Comparison of ENCODE assay signal across 8 cellular contexts in genomic region chr11:7098235-7098832, GRCh38. TPM values are rescaled to one million over a fixed set of nuclear protein-coding genes. Genes with fewer than 3 reads are reported as not detected.
A peak's percentile ranks its signal among the peaks of the same experiment; 100 is the strongest.
DNase-seq lines count a peak whose midpoint lies in the region; ATAC-seq, FAIRE-seq and TF ChIP-seq lines count a peak whose summit lies in the region.

No MANE protein-coding gene starts in this region.

- no peaks in the 10 kb centered on the region for H3K36me3 ChIP-seq in Peyer's patch

- peaks cover 3% of the 10 kb centered on the region for H3K4me1 Mint-ChIP-seq in mesothelial cell of epicardium

- no peak overlapping the region for H3K4me3 ChIP-seq in Jurkat, Clone E6-1 (ENCODE audit: low read length)
- H3K4me3 ChIP-seq in Peyer's patch: no peak overlapping the region

- H3K27ac Mint-ChIP-seq in mesothelial cell of epicardium: no peak overlapping the region

- H3K9me3 Mint-ChIP-seq in mesothelial cell of epicardium: no peaks in the 10 kb centered on the region

- peak; percentile 15 for FAIRE-seq in endometrium (lab: Jason Lieb, UNC)

- H3K27ac ChIP-seq in Peyer's patch: no peak overlapping the region

- H3K27me3 ChIP-seq in Peyer's patch: no peaks in the 10 kb centered on the region

- H3K4me1 ChIP-seq in Peyer's patch: no peaks in the 10 kb centered on the region

- H3K9me3 ChIP-seq in Peyer's patch: no peaks in the 10 kb centered on the region

- peak; percentile 83 for ATAC-seq in GM21423 (IDR thresholded peaks at IDR 0.05; ENCODE audit: unreplicated experiment)
- ATAC-seq in GM19455 (IDR thresholded peaks at IDR 0.05; ENCODE audit: unreplicated experiment): no peak
- ATAC-seq in omental fat pad (ENCODE audit: low FRiP score): no peak

- no peak overlapping the region for H3K4me3 Mint-ChIP-seq in mesothelial cell of epicardium

- DNase-seq in DMS79 treated with DMSO at 0.1 percent for 48 hours (lab: John Stamatoyannopoulos, UW): peak; percentile 34
- peak; percentile 65 for DNase-seq in Jurkat, Clone E6-1 (ENCODE audit: low read depth, low spot score)
- DNase-seq in Peyer's patch: no peak
- DNase-seq in mesothelial cell of epicardium (ENCODE audit: low spot score in 2 of 2, unreplicated experiment in 2 of 2): no peak
- DNase-seq in omental fat pad (ENCODE audit: low spot score): no peak

- no peaks in the 10 kb centered on the region for H3K36me3 Mint-ChIP-seq in mesothelial cell of epicardium

- no peak for TF ChIP-seq POLR2A in Peyer's patch (IDR thresholded peaks at IDR 0.05)

- H3K27me3 Mint-ChIP-seq in mesothelial cell of epicardium (ENCODE audit: low read depth): peaks cover 6% of the 10 kb centered on the region

- TF ChIP-seq CTCF in Peyer's patch (IDR thresholded peaks at IDR 0.05) (peak in 5 of 6 experiments; percentile 9 to 76 (median 69)), mesothelial cell of epicardium (IDR thresholded peaks at IDR 0.05; ENCODE audit: unreplicated experiment) (peak; percentile 49), omental fat pad (IDR thresholded peaks at IDR 0.05) (no peak)

RNA-seq across cellular contexts. Expression of gene RBMXL2, which starts 9.5 kb away (rescaled TPM):
- not detected for polyA plus RNA-seq in Jurkat, Clone E6-1 (2012; ENCODE audit: insufficient read depth, insufficient read length)
- total RNA-seq in Peyer's patch: not detected
- 0.16 to 0.22 TPM (median 0.16 TPM) in 3 replicates for total RNA-seq in mesothelial cell of epicardium
- not detected for total RNA-seq in omental fat pad

Comparison
In these comparisons a context has a peak if more than half of its experiments do, and no peak if none do; other contexts are left out.
1. DNase-seq: peak in DMS79 treated with DMSO at 0.1 percent for 48 hours (single experiment) and Jurkat, Clone E6-1 (single experiment); none in Peyer's patch (0 of 3), mesothelial cell of epicardium (0 of 2) and omental fat pad (single experiment).
2. CTCF ChIP-seq: peak in Peyer's patch (5 of 6) and mesothelial cell of epicardium (single experiment); none in omental fat pad (0 of 3).